Comparison of ENCODE assay signal across 18 cellular contexts in the genomic region with DNA sequence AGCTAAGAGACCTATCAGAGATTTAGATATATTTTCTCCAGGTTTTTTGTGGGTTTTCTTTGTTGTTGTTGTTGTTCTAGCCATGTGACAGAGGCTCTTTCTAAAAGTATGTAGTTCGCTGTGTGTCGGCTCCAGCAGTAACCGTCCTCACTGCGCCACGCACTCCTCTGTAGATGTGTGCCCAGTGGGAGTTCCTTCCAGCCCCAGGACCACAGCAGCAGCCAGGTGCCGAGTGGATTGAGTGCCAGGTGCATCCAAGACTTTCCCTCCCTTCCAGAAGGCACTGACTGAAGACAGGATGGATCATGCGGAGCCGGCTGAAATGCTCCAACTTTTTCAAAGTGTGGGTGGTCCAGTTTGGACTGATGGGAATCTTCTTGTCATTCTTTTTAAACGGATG. TPM values are rescaled to one million over a fixed set of nuclear protein-coding genes. Genes with fewer than 3 reads are reported as not detected.
DNase-seq lines count a peak whose midpoint lies in the region; ATAC-seq and TF ChIP-seq lines count a peak whose summit lies in the region.
"Had no signal": no experiment of that assay in that cellular context is flagged by ENCODE, and none has a peak within 500 bp of the region (broad histone marks: within the 10 kb centered on the region; RNA-seq: fewer than 3 reads in every experiment).

No MANE protein-coding gene starts in this region.

- TF ChIP-seq POLR2A in right lobe of liver (IDR thresholded peaks at IDR 0.05), result no peak

- no peak overlapping the region for H3K9ac ChIP-seq in MM.1S (ENCODE audit: low read length)
- H3K9ac ChIP-seq: BLaER1 treated with 17β-estradiol and CSF1 and Interleukin-3, amounts not matched to agents 10 nM and 100 nM had no signal

- H2AFZ ChIP-seq in MM.1S (ENCODE audit: low read length), result no peak overlapping the region

- no peak overlapping the region for H3K4me3 Mint-ChIP-seq in T-helper 17 cell
- H3K4me3 Mint-ChIP-seq: HFFc6 had no signal

- H3K4me1 ChIP-seq in right cardiac atrium (ENCODE audit: control insufficient read depth, insufficient read depth, low read length) (no peaks in the 10 kb centered on the region), right lobe of liver (peaks cover 0 to 8% (median 0%) of the 10 kb centered on the region in 4 donors), upper lobe of right lung (peaks cover 10% of the 10 kb centered on the region), MM.1S (ENCODE audit: low read length) (no peaks in the 10 kb centered on the region)
- H3K4me1 ChIP-seq: SJSA1 had no signal

- TF ChIP-seq CTCF in right lobe of liver (IDR thresholded peaks at IDR 0.05) (no peak), upper lobe of right lung (IDR thresholded peaks at IDR 0.05) (no peak), foreskin fibroblast (IDR thresholded peaks at IDR 0.05; ENCODE audit: low read depth, low read length) (no peak), MM.1S (IDR thresholded peaks at IDR 0.05; ENCODE audit: low read length) (no peak)

- H3K4me3 ChIP-seq in right cardiac atrium (ENCODE audit: low read length) (no peak overlapping the region), right lobe of liver (no peak overlapping the region), upper lobe of right lung (no peak overlapping the region), foreskin fibroblast (ENCODE audit: low read depth in 1 of 2, low read length in 2 of 2) (no peak overlapping the region), MM.1S (ENCODE audit: low read length) (no peak overlapping the region)
- H3K4me3 ChIP-seq: BLaER1 treated with 17β-estradiol and CSF1 and Interleukin-3, amounts not matched to agents 10 nM and 100 nM; SJSA1 had no signal

- WGBS in right cardiac atrium, result 90% methylated on average over 9 of the region's 9 CpGs
- 91% methylated on average over 8 of the region's 9 CpGs for WGBS in right lobe of liver (ENCODE audit: insufficient coverage, low coverage, low lambda C conversion rate, missing lambda C conversion rate)

- peaks cover 2% of the 10 kb centered on the region for H3K36me3 Mint-ChIP-seq in T-helper 17 cell (ENCODE audit: low read depth)

- H3K27me3 ChIP-seq in right cardiac atrium (ENCODE audit: control insufficient read depth, insufficient read depth) (no peaks in the 10 kb centered on the region), right lobe of liver (peaks cover 0 to 11% of the 10 kb centered on the region in 2 donors), upper lobe of right lung (peaks cover 19% of the 10 kb centered on the region), MM.1S (replicated peaks; ENCODE audit: insufficient read depth, low read length) (peaks cover 28% of the 10 kb centered on the region)

- no peaks in the 10 kb centered on the region for H3K27me3 Mint-ChIP-seq in T-helper 17 cell

- H3K4me1 Mint-ChIP-seq in T-helper 17 cell, result peaks cover 23% of the 10 kb centered on the region

- H3K9me3 ChIP-seq in right cardiac atrium (ENCODE audit: control insufficient read depth, low read length), result no peaks in the 10 kb centered on the region
- H3K9me3 ChIP-seq in T-helper 17 cell (ENCODE audit: control insufficient read depth, low read length, poor library complexity, severe bottlenecking), result no peaks in the 10 kb centered on the region
- H3K9me3 ChIP-seq in right lobe of liver, result no peaks in the 10 kb centered on the region
- no peaks in the 10 kb centered on the region for H3K9me3 ChIP-seq in upper lobe of right lung
- H3K9me3 ChIP-seq in MM.1S (replicated peaks; ENCODE audit: insufficient read depth, low read length), result no peaks in the 10 kb centered on the region
- H3K9me3 ChIP-seq: BLaER1 treated with 17β-estradiol and CSF1 and Interleukin-3, amounts not matched to agents 10 nM and 100 nM; SJSA1 had no signal

- H3K4me2 ChIP-seq in MM.1S (ENCODE audit: low read depth, low read length), result no peak overlapping the region
- H3K4me2 ChIP-seq: BLaER1 treated with 17β-estradiol and CSF1 and Interleukin-3, amounts not matched to agents 10 nM and 100 nM had no signal

- peak overlapping the region; percentile 86 for H3K27ac Mint-ChIP-seq in T-helper 17 cell
- H3K27ac Mint-ChIP-seq: HFFc6 had no signal

- DNase-seq in cardiac septum (ENCODE audit: low spot score) (peak; percentile 73), right cardiac atrium (no peak), T-helper 17 cell (no peak), right lobe of liver (peak in 2 of 3 donors; percentile 12 to 19), upper lobe of right lung (peak; percentile 56), foreskin fibroblast (no peak), MM.1S (no peak), CD1c-positive myeloid dendritic cell (ENCODE audit: extremely low spot score) (no peak)
- DNase-seq: DND-41, GF-D8, HFFc6, Kasumi-1, NCI-H1930, NCI-H510A treated with DMSO at 0.1 percent for 48 hours, RPMI8226 had no signal

- ATAC-seq in right cardiac atrium (no peak), T-helper 17 cell (no peak), right lobe of liver (no peak), upper lobe of right lung (no peak)

- no peaks in the 10 kb centered on the region for H3K9me2 ChIP-seq in MM.1S (replicated peaks; ENCODE audit: insufficient read depth, low read length)

- H3K36me3 ChIP-seq in right lobe of liver (peaks cover 0 to 37% (median 13%) of the 10 kb centered on the region in 4 donors), upper lobe of right lung (peaks cover 53% of the 10 kb centered on the region), MM.1S (replicated peaks; ENCODE audit: insufficient read depth, low read length) (no peaks in the 10 kb centered on the region)

- no peak overlapping the region for H3K27ac ChIP-seq in right cardiac atrium (ENCODE audit: low read length)
- no peak overlapping the region for H3K27ac ChIP-seq in right lobe of liver
- no peak overlapping the region for H3K27ac ChIP-seq in upper lobe of right lung
- no peak overlapping the region for H3K27ac ChIP-seq in MM.1S (ENCODE audit: low read length)
- H3K27ac ChIP-seq: BLaER1 treated with 17β-estradiol and CSF1 and Interleukin-3, amounts not matched to agents 10 nM and 100 nM; SJSA1 had no signal

- H3K79me2 ChIP-seq in MM.1S (ENCODE audit: low read length), result no peaks in the 10 kb centered on the region

- H4K20me1 ChIP-seq in MM.1S (ENCODE audit: insufficient read depth, low read length), result no peaks in the 10 kb centered on the region

- H3F3A ChIP-seq in MM.1S (ENCODE audit: insufficient read depth, low read length), result no peaks in the 10 kb centered on the region

- intact Hi-C loops in cardiac septum (cut with DNase I), result loop anchor here (10.0 kb wide), 1 partner anchor 157 kb away; no protein-coding TSS in a partner anchor
- intact Hi-C loops in right cardiac atrium (cut with DNase I), result loop anchor here in 3 of 4 donors (5.0 to 10.0 kb wide), 3 partner anchors 59 to 377 kb away; a partner anchor contains a TSS
- intact Hi-C loops in right lobe of liver (cut with DNase I), result no loop called here
- intact Hi-C loops in upper lobe of right lung (cut with DNase I), result no loop called here

RNA-seq across cellular contexts. Expression of a gene that starts 31.8 kb away (rescaled TPM):
- total RNA-seq in cardiac septum (not detected), right cardiac atrium (under 1 TPM; 0.17 to 0.47 (median 0.17) TPM), T-helper 17 cell (10 to 100 TPM in 1 of 2 donors, 1 to 10 TPM in 1; 9.7 to 24.4 TPM), right lobe of liver (under 1 TPM in 5 of 6 experiments, not detected in 1; 0.31 to 0.74 (median 0.44) TPM), upper lobe of right lung (1.3 TPM)
- 0.34 TPM for polyA plus RNA-seq in right cardiac atrium
- total RNA-seq: A172, HFFc6 had no signal

RNA-seq across cellular contexts. Expression of a gene that starts 36.4 kb away (rescaled TPM):
- total RNA-seq in cardiac septum (32.6 TPM), right cardiac atrium (10 to 100 TPM; 33.3 to 42.4 (median 38.6) TPM), T-helper 17 cell (10 to 100 TPM; 71.9 to 87.2 TPM), right lobe of liver (10 to 100 TPM; 21.1 to 31.3 (median 26.2) TPM), upper lobe of right lung (55.2 TPM)
- polyA plus RNA-seq in right cardiac atrium, result 24.1 TPM

Comparison
In these comparisons a context has a peak if more than half of its experiments do, and no peak if none do; other contexts are left out.
1. DNase-seq: peak in cardiac septum (single experiment), right lobe of liver (2 of 3) and upper lobe of right lung (single experiment); none in right cardiac atrium (0 of 3), T-helper 17 cell (0 of 3), foreskin fibroblast (0 of 2), MM.1S (single experiment) and CD1c-positive myeloid dendritic cell (single experiment).
2. intact Hi-C loops: an anchor here in cardiac septum (10.0 kb wide) and right cardiac atrium (5.0 to 10.0 kb wide); none called in right lobe of liver and upper lobe of right lung.